8 cellular contexts compared by ENCODE assay signal in the genomic region with DNA sequence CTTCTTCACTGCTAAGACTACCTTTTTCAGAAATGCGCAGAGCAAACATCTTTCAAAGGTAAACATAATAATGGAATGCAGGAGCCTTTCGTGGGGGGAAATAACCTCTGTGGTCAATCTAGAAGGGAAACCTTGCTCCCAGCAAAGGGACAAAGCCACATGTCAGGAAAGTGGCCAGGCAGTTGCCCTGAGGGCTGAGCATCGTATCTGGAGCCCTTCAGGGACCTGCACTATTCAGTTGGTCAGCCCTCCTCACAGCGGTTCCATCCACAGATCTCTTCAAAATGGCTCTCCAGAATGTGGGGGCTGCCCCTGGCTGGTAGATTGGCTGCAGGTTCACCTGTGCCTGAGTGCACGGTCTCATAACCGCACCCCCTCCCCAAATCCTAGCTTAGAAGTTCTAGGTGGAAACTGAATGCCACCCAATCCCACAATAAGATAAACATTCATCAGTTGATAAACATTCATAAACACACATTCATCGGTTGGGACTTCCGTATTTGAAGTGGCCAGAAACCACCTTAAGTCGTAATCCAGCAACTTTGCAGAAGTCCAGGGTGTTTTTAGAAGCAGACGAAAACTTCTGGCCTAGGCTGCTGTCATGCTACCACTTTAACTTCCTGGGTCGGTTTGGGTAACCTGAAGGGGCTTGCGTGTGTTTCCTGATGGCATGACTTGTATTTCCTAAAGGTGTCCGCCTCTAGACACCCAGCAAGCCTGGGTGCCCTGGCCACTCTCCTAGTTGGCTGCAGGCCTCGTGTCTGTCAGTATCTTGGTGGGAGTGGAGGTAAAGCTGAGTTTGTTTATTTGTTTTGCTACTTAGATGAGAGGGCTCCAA. TPM values are rescaled to one million over a fixed set of nuclear protein-coding genes. Genes with fewer than 3 reads are reported as not detected.
A peak's percentile ranks its signal among the peaks of the same experiment; 100 is the strongest.
DNase-seq lines count a peak whose midpoint lies in the region; ATAC-seq and TF ChIP-seq lines count a peak whose summit lies in the region.

No MANE protein-coding gene starts in this region.

- intact Hi-C loops in Right ventricle myocardium superior (cut with DNase I) (no loop called here), left ventricle myocardium superior (cut with micrococcal nuclease) (no loop called here), natural killer cell (cut with micrococcal nuclease) (loop anchor here (5.0 kb wide), 1 partner anchor 364 kb away; the partner anchor contains the start of gene FCMR), sciatic nerve (cut with DNase I) (no loop called here)

- DNase-seq in Right ventricle myocardium superior (no peak), left ventricle myocardium superior (no peak), SIG-M5 (lab: John Stamatoyannopoulos, UW) (peak; percentile 27), natural killer cell (no peak), sciatic nerve (ENCODE audit: low spot score) (no peak), glomerular visceral epithelial cell (ENCODE audit: extremely low spot score) (no peak)
- no peak for DNase-seq in activated CD4-positive, CD25-positive, alpha-beta regulatory T cell treated with anti-CD3 and anti-CD28 coated beads, Interleukin-2, amount 50 U/mL, for 72 hours

- H3K9me3 Mint-ChIP-seq in natural killer cell: no peaks in the 10 kb centered on the region

- H3K36me3 Mint-ChIP-seq in natural killer cell: peaks cover 3% of the 10 kb centered on the region

- H3K4me1 Mint-ChIP-seq in natural killer cell: peaks cover 82 to 89% of the 10 kb centered on the region in 2 donors

- H3K4me3 Mint-ChIP-seq in natural killer cell: peak overlapping the region; percentile 96

- no peaks in the 10 kb centered on the region for H3K27me3 Mint-ChIP-seq in natural killer cell (ENCODE audit: low read depth in 2 of 2)

- no peak for TF ChIP-seq CTCF in natural killer cell (IDR thresholded peaks at IDR 0.05)

- peak overlapping the region; percentile 60 for H3K27ac ChIP-seq in duodenal mucosa (ENCODE audit: low read depth, low read length)

- no peaks in the 10 kb centered on the region for H3K27me3 ChIP-seq in duodenal mucosa (ENCODE audit: control insufficient read depth in 1 of 2, insufficient read depth in 2 of 2, low read length in 2 of 2)

- no peaks in the 10 kb centered on the region for H3K9me3 ChIP-seq in duodenal mucosa (ENCODE audit: control insufficient read depth in 1 of 2, low read length in 2 of 2)

- ATAC-seq in Right ventricle myocardium superior (ENCODE audit: poor library complexity) (peak; percentile 3), left ventricle myocardium superior (no peak), natural killer cell (peak; percentile 2 to 28 (median 6)), sciatic nerve (no peak)

- peaks cover 0 to 2% of the 10 kb centered on the region in 2 donors for H3K36me3 ChIP-seq in duodenal mucosa (ENCODE audit: control insufficient read depth in 1 of 2, insufficient read depth in 2 of 2, low read length in 2 of 2)

- peaks cover 28 to 33% of the 10 kb centered on the region in 2 donors for H3K4me1 ChIP-seq in duodenal mucosa (ENCODE audit: control insufficient read depth in 1 of 2, insufficient read depth in 2 of 2, low read length in 2 of 2)

- H3K27ac Mint-ChIP-seq in natural killer cell: peak overlapping the region; percentile 90 to 100

- H3K9ac ChIP-seq in duodenal mucosa (ENCODE audit: low read depth in 1 of 2, low read length in 2 of 2): peak overlapping the region; percentile 36 to 60

- H3K4me3 ChIP-seq in duodenal mucosa (ENCODE audit: low read depth in 1 of 2, low read length in 2 of 2): peak overlapping the region; percentile 59 to 69

RNA-seq across cellular contexts. Expression of gene RASSF5, which starts 50.5 kb away (rescaled TPM):
- total RNA-seq in Right ventricle myocardium superior (3.9 TPM), left ventricle myocardium superior (4.2 TPM), natural killer cell (100 to 1,000 TPM; 231 to 333 (median 279) TPM), sciatic nerve (53.0 TPM)

RNA-seq across cellular contexts. Expression of gene EIF2D, which starts 54.4 kb away (rescaled TPM):
- total RNA-seq in Right ventricle myocardium superior: 24.9 TPM
- total RNA-seq in left ventricle myocardium superior: 26.4 TPM
- total RNA-seq in natural killer cell: 10 to 100 TPM; 31.8 to 34.6 (median 32.7) TPM
- total RNA-seq in sciatic nerve: 54.1 TPM

Comparison
In these comparisons a context has a peak if more than half of its experiments do, and no peak if none do; other contexts are left out.
1. ATAC-seq: peak in Right ventricle myocardium superior (single experiment) and natural killer cell (3 of 3); none in left ventricle myocardium superior (single experiment) and sciatic nerve (single experiment).
2. RNA of gene RASSF5, which starts 50.5 kb away (total RNA-seq): 231 to 333 TPM in natural killer cell and 53.0 TPM in sciatic nerve (single experiment); 4.2 TPM in left ventricle myocardium superior (single experiment) and 3.9 TPM in Right ventricle myocardium superior (single experiment); every median in the first group is over 10 times any median in the second.